In genomic region chr1:54407957-54408700, GRCh38 we compare ENCODE assay signal across 8 cellular contexts. TPM values are rescaled to one million over a fixed set of nuclear protein-coding genes. Genes with fewer than 3 reads are reported as not detected.
A peak's percentile ranks its signal among the peaks of the same experiment; 100 is the strongest.
DNase-seq lines count a peak whose midpoint lies in the region; ATAC-seq, FAIRE-seq and TF ChIP-seq lines count a peak whose summit lies in the region.

No MANE protein-coding gene starts in this region.

- no peak for ATAC-seq in memory B cell (ENCODE audit: low read depth)
- ATAC-seq in HG02973 (IDR thresholded peaks at IDR 0.05; ENCODE audit: unreplicated experiment): no peak
- no peak for ATAC-seq in GM19351 (IDR thresholded peaks at IDR 0.05; ENCODE audit: unreplicated experiment)
- no peak for ATAC-seq in HG03457 (IDR thresholded peaks at IDR 0.05; ENCODE audit: unreplicated experiment)

- intact Hi-C loops in transverse colon (cut with DNase I; ENCODE audit: low total_unique reads): loop anchor here (1.0 to 10.0 kb wide), 4 partner anchors 80 to 286 kb away; no protein-coding TSS in a partner anchor

- H3K4me1 ChIP-seq in transverse colon: peaks cover 22 to 49% (median 43%) of the 10 kb centered on the region in 4 donors

- in situ Hi-C loops in transverse colon (cut with MboI; ENCODE audit: low pct_ligation_motif_present in 1 of 4, low pct_unique_long_range_greater_than_20kb in 1 of 4, low sequenced_read_pairs in 3 of 4): loop anchor here in 3 of 4 donors (5.0 kb wide), 1 partner anchor 79 kb away; no protein-coding TSS in a partner anchor

- no peaks in the 10 kb centered on the region for H3K27me3 ChIP-seq in bronchial epithelial cell (ENCODE audit: control insufficient read depth, insufficient read depth, low read length)
- no peaks in the 10 kb centered on the region for H3K27me3 ChIP-seq in transverse colon

- H3K4me3 ChIP-seq in bronchial epithelial cell (ENCODE audit: low read depth, low read length): no peak overlapping the region
- H3K4me3 ChIP-seq in transverse colon: peak overlapping the region in 1 of 4 donors; percentile 16

- DNase-seq in GM04503 (ENCODE audit: low read depth) (peak; percentile 71), NCI-H69 (lab: John Stamatoyannopoulos, UW) (peak; percentile 37), bronchial epithelial cell (ENCODE audit: low read depth) (peak; percentile 92), memory B cell (ENCODE audit: low spot score in 2 of 2) (no peak), transverse colon (no peak)

- TF ChIP-seq CTCF in bronchial epithelial cell (IDR thresholded peaks at IDR 0.05; ENCODE audit: insufficient read depth, low read length, severe bottlenecking) (no peak), transverse colon (IDR thresholded peaks at IDR 0.05) (no peak)

- H3K4me1 Mint-ChIP-seq in memory B cell: peaks cover 35% of the 10 kb centered on the region

- WGBS in transverse colon (ENCODE audit: low coverage in 1 of 2), 2 donors: 43 to 49% methylated on average over 9 to 10 of the region's 10 CpGs

- H3K36me3 Mint-ChIP-seq in memory B cell: peaks cover 6% of the 10 kb centered on the region

- no peak for FAIRE-seq in bronchial epithelial cell (lab: Jason Lieb, UNC)

- no peaks in the 10 kb centered on the region for H3K27me3 Mint-ChIP-seq in memory B cell

- no peak for TF ChIP-seq POLR2A in transverse colon (IDR thresholded peaks at IDR 0.05)

- H3K27ac Mint-ChIP-seq in memory B cell: no peak overlapping the region

- no peak for TF ChIP-seq EP300 in transverse colon (IDR thresholded peaks at IDR 0.05; ENCODE audit: low read depth)

- H3K27ac ChIP-seq in transverse colon: peak overlapping the region; percentile 99 to 100 (median 99)

- H3K36me3 ChIP-seq in bronchial epithelial cell (ENCODE audit: control insufficient read depth, insufficient read depth, low read length) (no peaks in the 10 kb centered on the region), transverse colon (no peaks in the 10 kb centered on the region)

- peak overlapping the region; percentile 46 for H3K4me3 Mint-ChIP-seq in memory B cell

- H3K9me3 Mint-ChIP-seq in memory B cell: no peaks in the 10 kb centered on the region

- no peaks in the 10 kb centered on the region for H3K9me3 ChIP-seq in transverse colon

RNA-seq across cellular contexts. Expression of gene SSBP3, which starts 1.9 kb away (rescaled TPM):
- total RNA-seq in bronchial epithelial cell: 3.5 and 3.7 TPM in 2 replicates
- 100 to 1,000 TPM in 1 of 4 donors, 10 to 100 TPM in 3; 28.7 to 162 (median 37.0) TPM for total RNA-seq in transverse colon

Comparison
In these comparisons a context has a peak if more than half of its experiments do, and no peak if none do; other contexts are left out.
1. DNase-seq: peak in GM04503 (single experiment), NCI-H69 (single experiment) and bronchial epithelial cell (single experiment); none in memory B cell (0 of 2) and transverse colon (single experiment).